3 cellular contexts compared by ENCODE assay signal in genomic region chr17:13909901-13910519, GRCh38.
A peak's percentile ranks its signal among the peaks of the same experiment; 100 is the strongest.
TF ChIP-seq lines count a peak whose summit lies in the region.

No MANE protein-coding gene starts in this region.

TF ChIP-seq in SK-N-SH, 30 proteins besides CTCF, POLR2A, EP300 and RAD21 (continued from another document and continues in another):
- TF ChIP-seq REST (IDR thresholded peaks at IDR 0.05; ENCODE audit: low read depth, low read length) = no peak
- TF ChIP-seq GATA2 (CRISPR knock-in tag; IDR thresholded peaks at IDR 0.05) = no peak
- no peak for TF ChIP-seq USF2 (IDR thresholded peaks at IDR 0.05; ENCODE audit: borderline replicate concordance, low read depth, low read length)
- no peak for TF ChIP-seq RXRA (IDR thresholded peaks at IDR 0.05; ENCODE audit: borderline replicate concordance, low read depth)
- no peak for TF ChIP-seq IRF3 (IDR thresholded peaks at IDR 0.05; ENCODE audit: low read depth, low read length)
- no peak for TF ChIP-seq ZBTB33 (IDR thresholded peaks at IDR 0.05; ENCODE audit: borderline replicate concordance, low read depth)
- no peak for TF ChIP-seq ELF1 (IDR thresholded peaks at IDR 0.05)
- no peak for TF ChIP-seq FOSL2 (IDR thresholded peaks at IDR 0.05; ENCODE audit: borderline replicate concordance, low read depth)
- no peak for TF ChIP-seq RFX5 (IDR thresholded peaks at IDR 0.05; ENCODE audit: low read length)
- no peak for TF ChIP-seq POLR2AphosphoS5 (IDR thresholded peaks at IDR 0.05; ENCODE audit: low read depth, low read length)

TF ChIP-seq in SK-N-SH treated with all-trans-retinoic acid at 6 μM for 48 hours, 23 proteins besides CTCF, POLR2A, EP300 and RAD21 (continued from another document):
- no peak for TF ChIP-seq TSHZ2 (CRISPR knock-in tag; IDR thresholded peaks at IDR 0.05)
- no peak for TF ChIP-seq ZNF565 (CRISPR knock-in tag; conservative IDR thresholded peaks at IDR 0.05; ENCODE audit: low read depth)
- TF ChIP-seq OSR1 (CRISPR knock-in tag; IDR thresholded peaks at IDR 0.05) = no peak
- no peak for TF ChIP-seq POU6F1 (CRISPR knock-in tag; IDR thresholded peaks at IDR 0.05; ENCODE audit: borderline replicate concordance, low read depth)
- TF ChIP-seq SNAI2 (CRISPR knock-in tag; IDR thresholded peaks at IDR 0.05) = no peak
- no peak for TF ChIP-seq ZNF8 (CRISPR knock-in tag; IDR thresholded peaks at IDR 0.05)
- no peak for TF ChIP-seq RARB (CRISPR knock-in tag; IDR thresholded peaks at IDR 0.05)

TF ChIP-seq in liver, 16 proteins besides CTCF, POLR2A, EP300 and RAD21 (continued from another document):
- no peak for TF ChIP-seq REST (IDR thresholded peaks at IDR 0.05)
- TF ChIP-seq RXRA (IDR thresholded peaks at IDR 0.05) = peak; percentile 61 to 69
- no peak for TF ChIP-seq FOXA1 (IDR thresholded peaks at IDR 0.05)
- TF ChIP-seq EGR1 (IDR thresholded peaks at IDR 0.05; ENCODE audit: low read depth in 2 of 2) = no peak
- no peak for TF ChIP-seq ZBTB33 (IDR thresholded peaks at IDR 0.05)
